In genomic region chr13:32538621-32539246, GRCh38 we compare ENCODE assay signal across 8 cellular contexts. TPM values are rescaled to one million over a fixed set of nuclear protein-coding genes. Genes with fewer than 3 reads are reported as not detected.
DNase-seq lines count a peak whose midpoint lies in the region; ATAC-seq and TF ChIP-seq lines count a peak whose summit lies in the region.

Gene N4BP2L2, minus strand, starts transcription at chr13:32538795. Its CDS starts 1,768 bp downstream, at chr13:32537027.

- no peak within 1 kb of the TSS for H3K4ac ChIP-seq in H9 (ENCODE audit: low read depth, low read length)

- no peaks in the 10 kb centered on the region for H4K20me1 ChIP-seq in H9 (ENCODE audit: control insufficient read depth, insufficient read depth, insufficient read length)

- DNase-seq in H9 (peak; percentile 95), M059J (ENCODE audit: low read depth) (peak; percentile 96), SHP77 (lab: John Stamatoyannopoulos, UW) (peak; percentile 95 to 97), fibroblast of pulmonary artery (ENCODE audit: low read depth) (peak; percentile 99)
- DNase-seq in activated effector memory CD4-positive, alpha-beta T cell treated with Interleukin-2 at 50 U/mL for 16 hours = peak; percentile 85
- DNase-seq in natural killer cell treated with Interleukin-12 subunit alpha and Interleukin-12 subunit beta and Interleukin-15 and Interleukin-18, amount 100 ng/mL, for 72 hours (ENCODE audit: low spot score) = peak; percentile 92
- DNase-seq in stimulated activated naive CD8-positive, alpha-beta T cell treated with anti-CD3 and anti-CD28 coated beads, Interleukin-15, Interleukin-2, amounts not matched to agents 100 U/mL and 50 U/mL, for 24 hours = peak; percentile 87

- no peak within 1 kb of the TSS for H4K91ac ChIP-seq in H9 (ENCODE audit: insufficient read length, low read depth, low read length)

- ATAC-seq in natural killer cell treated with Interleukin-12 subunit alpha and Interleukin-12 subunit beta and Interleukin-15 and Interleukin-18, amount 100 ng/mL, for 72 hours = peak; percentile 96 to 98
- peak; percentile 96 for ATAC-seq in stimulated activated naive CD8-positive, alpha-beta T cell treated with anti-CD3 and anti-CD28 coated beads, Interleukin-15, Interleukin-2, amounts not matched to agents 100 U/mL and 50 U/mL, for 24 hours

- H3K36me3 Mint-ChIP-seq in H9 (ENCODE audit: insufficient read depth in 1 of 3, low read depth in 3 of 3) = peaks cover 12 to 32% (median 25%) of the 10 kb centered on the region in 3 experiments; a peak in 6 of 7 replicates
- H3K36me3 Mint-ChIP-seq in natural killer cell treated with Interleukin-12 subunit alpha and Interleukin-12 subunit beta and Interleukin-15 and Interleukin-18, amount 100 ng/mL, for 72 hours = peaks cover 25% of the 10 kb centered on the region

- H3K18ac ChIP-seq in H9 (ENCODE audit: insufficient read length, low read depth, low read length) = peak within 1 kb of the TSS; percentile 64

- peak within 1 kb of the TSS; percentile 96 to 97 for H3K4me3 Mint-ChIP-seq in H9
- peak within 1 kb of the TSS; percentile 99 for H3K4me3 Mint-ChIP-seq in natural killer cell treated with Interleukin-12 subunit alpha and Interleukin-12 subunit beta and Interleukin-15 and Interleukin-18, amount 100 ng/mL, for 72 hours

- H3T11ph ChIP-seq in H9 (ENCODE audit: low read length) = no peak within 1 kb of the TSS

- H3K4me1 ChIP-seq in ES-I3 (ENCODE audit: insufficient read depth, low read length) (no peaks in the 10 kb centered on the region; the same call in 1 of the 2 replicates), H9 (ENCODE audit: insufficient read depth, low read length) (no peaks in the 10 kb centered on the region)

- H3K36me3 ChIP-seq in ES-I3 (ENCODE audit: insufficient read depth, low read length) = no peaks in the 10 kb centered on the region

- no peaks in the 10 kb centered on the region for H3K27me3 ChIP-seq in H9 (ENCODE audit: insufficient read depth, low read length)

- H3K9me3 Mint-ChIP-seq in H9 = no peaks in the 10 kb centered on the region; a peak in 3 of 5 replicates
- H3K9me3 Mint-ChIP-seq in natural killer cell treated with Interleukin-12 subunit alpha and Interleukin-12 subunit beta and Interleukin-15 and Interleukin-18, amount 100 ng/mL, for 72 hours = no peaks in the 10 kb centered on the region

- H2AK5ac ChIP-seq in H9 (ENCODE audit: insufficient read length, low read length) = no peak within 1 kb of the TSS

- peak within 1 kb of the TSS; percentile 84 for H3K27ac ChIP-seq in H9 (ENCODE audit: insufficient read length, low read depth, low read length)

- H3K79me1 ChIP-seq in H9 (ENCODE audit: insufficient read depth, low read depth, low read length, poor library complexity, severe bottlenecking) = no peaks in the 10 kb centered on the region

- peak within 1 kb of the TSS; percentile 88 for H3K4me3 ChIP-seq in fibroblast of pulmonary artery (replicated peaks; ENCODE audit: low read depth, low read length)

- no peak within 1 kb of the TSS for H3K23ac ChIP-seq in H9 (ENCODE audit: insufficient read length, low read depth, low read length)

- no peak within 1 kb of the TSS for H2BK120ac ChIP-seq in H9 (ENCODE audit: low read depth, low read length, poor library complexity, severe bottlenecking)

- H3K4me2 ChIP-seq in H9 (ENCODE audit: insufficient read depth, insufficient read length, low read length) = peak within 1 kb of the TSS; percentile 79

- H3K27ac Mint-ChIP-seq in H9 = peak within 1 kb of the TSS; percentile 98 to 99 (median 99)
- peak within 1 kb of the TSS; percentile 92 to 100 for H3K27ac Mint-ChIP-seq in natural killer cell treated with Interleukin-12 subunit alpha and Interleukin-12 subunit beta and Interleukin-15 and Interleukin-18, amount 100 ng/mL, for 72 hours

- H4K8ac ChIP-seq in H9 (replicated peaks; ENCODE audit: insufficient read length, low read depth, low read length) = no peak within 1 kb of the TSS

- peak; percentile 27; the same call in 1 of the 3 replicates for TF ChIP-seq CTCF in H9 (conservative IDR thresholded peaks at IDR 0.05)
- TF ChIP-seq CTCF in fibroblast of pulmonary artery (IDR thresholded peaks at IDR 0.05; ENCODE audit: low read length, missing control alignments) = peak; percentile 39

- H3K79me2 ChIP-seq in H9 (ENCODE audit: insufficient read depth, low read length) = peaks cover 2% of the 10 kb centered on the region; the same call in 1 of the 2 replicates

- peak within 1 kb of the TSS; percentile 9 for H4K5ac ChIP-seq in H9 (ENCODE audit: insufficient read length, low read depth, low read length)

- H2BK12ac ChIP-seq in H9 (ENCODE audit: insufficient read length, low read depth, low read length) = no peak within 1 kb of the TSS

- WGBS in H9 (ENCODE audit: extremely low coverage, insufficient read length, low lambda C conversion rate) = no CpG with 5 or more reads among the region's 32 CpGs

- no peak within 1 kb of the TSS for H2BK15ac ChIP-seq in H9 (ENCODE audit: low read depth, low read length)

- H3K9ac ChIP-seq in ES-I3 (ENCODE audit: low read depth, low read length) = peak within 1 kb of the TSS; percentile 96
- H3K9ac ChIP-seq in H9 (ENCODE audit: extremely low read depth, insufficient read length, low read length) = peak within 1 kb of the TSS; percentile 87

- H2AFZ ChIP-seq in H9 (ENCODE audit: low read length) = peak within 1 kb of the TSS; percentile 84

- H3K23me2 ChIP-seq in H9 (ENCODE audit: insufficient read length, low read depth, low read length, poor library complexity, severe bottlenecking) = peaks cover 9% of the 10 kb centered on the region

- peaks cover 22 to 23% of the 10 kb centered on the region in 2 experiments for H3K4me1 Mint-ChIP-seq in H9
- peaks cover 38 to 47% of the 10 kb centered on the region in 2 donors for H3K4me1 Mint-ChIP-seq in natural killer cell treated with Interleukin-12 subunit alpha and Interleukin-12 subunit beta and Interleukin-15 and Interleukin-18, amount 100 ng/mL, for 72 hours (ENCODE audit: low read depth in 2 of 2)

- H3K56ac ChIP-seq in H9 (ENCODE audit: insufficient read length, low read depth, low read length) = no peak within 1 kb of the TSS

- H3K9me3 ChIP-seq in ES-I3 (ENCODE audit: control insufficient read depth, insufficient read depth, low read length) (no peaks in the 10 kb centered on the region), H9 (ENCODE audit: control insufficient read depth, low read depth, low read length) (no peaks in the 10 kb centered on the region)

- no peaks in the 10 kb centered on the region for H3K27me3 Mint-ChIP-seq in H9 (ENCODE audit: low read depth)
- peaks cover 0 to 3% of the 10 kb centered on the region in 2 donors for H3K27me3 Mint-ChIP-seq in natural killer cell treated with Interleukin-12 subunit alpha and Interleukin-12 subunit beta and Interleukin-15 and Interleukin-18, amount 100 ng/mL, for 72 hours

- no peak within 1 kb of the TSS for H2BK20ac ChIP-seq in H9 (ENCODE audit: low read depth, low read length, poor library complexity, severe bottlenecking)

- H3K14ac ChIP-seq in H9 (ENCODE audit: insufficient read depth, low read length) = peak within 1 kb of the TSS; percentile 42

- H2BK5ac ChIP-seq in H9 (ENCODE audit: insufficient read length, low read length) = peak within 1 kb of the TSS; percentile 5

RNA-seq across cellular contexts. Expression of gene N4BP2L2, which starts in this region (rescaled TPM):
- total RNA-seq in H9 (2021) = 58.0 and 61.4 TPM in 2 replicates
- 26.5 and 31.0 TPM in 2 replicates for total RNA-seq in M059J (2014; rRNA removed; shearing (Covaris generic))
- 100 to 1,000 TPM; 141 to 155 TPM for total RNA-seq in natural killer cell treated with Interleukin-12 subunit alpha and Interleukin-12 subunit beta and Interleukin-15 and Interleukin-18, amount 100 ng/mL, for 72 hours

Comparison
In these comparisons a context has a peak if more than half of its experiments do, and no peak if none do; other contexts are left out.
1. Peak in every context shown above with its lines: DNase-seq, ATAC-seq, H3K4me3 ChIP-seq and H3K27ac ChIP-seq.